Comparison of ENCODE assay signal across 8 cellular contexts in genomic region chr20:64041781-64042771, GRCh38. TPM values are rescaled to one million over a fixed set of nuclear protein-coding genes. Genes with fewer than 3 reads are reported as not detected.
A peak's percentile ranks its signal among the peaks of the same experiment; 100 is the strongest.
DNase-seq lines count a peak whose midpoint lies in the region; ATAC-seq and TF ChIP-seq lines count a peak whose summit lies in the region.

No MANE protein-coding gene starts in this region.

- H3K4me1 ChIP-seq in Caco-2 (peaks cover 13% of the 10 kb centered on the region), neural progenitor cell (peaks cover 17% of the 10 kb centered on the region)

- POLR2A ChIA-PET in Caco-2 (lab: Charles Lee), result no interaction called here

- no peak overlapping the region for H3K9ac ChIP-seq in neural progenitor cell

- H3K27me3 ChIP-seq in Caco-2 (replicated peaks; ENCODE audit: control insufficient read depth, insufficient read depth, low read length), result no peaks in the 10 kb centered on the region
- H3K27me3 ChIP-seq in neural progenitor cell, result peaks cover 100% of the 10 kb centered on the region

- H3K36me3 ChIP-seq in Caco-2 (ENCODE audit: control insufficient read depth, insufficient read depth, low read length), result no peaks in the 10 kb centered on the region
- no peaks in the 10 kb centered on the region for H3K36me3 ChIP-seq in neural progenitor cell

- H4K20me1 ChIP-seq in neural progenitor cell (ENCODE audit: low read depth), result peaks cover 26% of the 10 kb centered on the region

- peaks cover 15% of the 10 kb centered on the region for H3F3A ChIP-seq in neural progenitor cell (ENCODE audit: low read depth)

- intact Hi-C loops in Caco-2 (cut with micrococcal nuclease; ENCODE audit: unreplicated experiment), result no loop called here

- peaks cover 16% of the 10 kb centered on the region for H3K27me3 Mint-ChIP-seq in Caco-2 (ENCODE audit: insufficient read depth, unreplicated experiment)
- peaks cover 15% of the 10 kb centered on the region for H3K27me3 Mint-ChIP-seq in central memory CD8-positive, alpha-beta T cell
- H3K27me3 Mint-ChIP-seq in neural progenitor cell (ENCODE audit: insufficient read depth, low read depth), result peaks cover 71% of the 10 kb centered on the region

- H3K4me2 ChIP-seq in neural progenitor cell, result peak overlapping the region; percentile 69

- BruUV-seq in Caco-2 (replicated peaks; lab: Mats Ljungman, UMichigan), result no TSS peak

- peak overlapping the region; percentile 19 for H2AFZ ChIP-seq in neural progenitor cell (replicated peaks)

- H3K4me1 Mint-ChIP-seq in Caco-2 (ENCODE audit: low read depth, unreplicated experiment), result no peaks in the 10 kb centered on the region
- H3K4me1 Mint-ChIP-seq in central memory CD8-positive, alpha-beta T cell, result peaks cover 34% of the 10 kb centered on the region
- peaks cover 11% of the 10 kb centered on the region for H3K4me1 Mint-ChIP-seq in neural progenitor cell

- no peak overlapping the region for H3K27ac ChIP-seq in neural progenitor cell

- in situ Hi-C loops in KBM-7 (cut with MboI; ENCODE audit: low pct_unique_long_range_greater_than_20kb, low sequenced_read_pairs), result no loop called here

- DNase-seq in Caco-2 (no peak), KBM-7 (peak; percentile 48), neural progenitor cell (ENCODE audit: low spot score) (peak; percentile 37), NCI-H510A treated with DMSO at 0.1 percent for 48 hours (lab: John Stamatoyannopoulos, UW) (no peak), NCI-H82 (lab: John Stamatoyannopoulos, UW) (no peak), KG1 (lab: John Stamatoyannopoulos, UW) (no peak)
- no peak for DNase-seq in central memory CD8-positive, alpha-beta T cell (ENCODE audit: low spot score in 2 of 2)

- no peaks in the 10 kb centered on the region for H3K9me3 Mint-ChIP-seq in Caco-2 (ENCODE audit: unreplicated experiment)
- H3K9me3 Mint-ChIP-seq in central memory CD8-positive, alpha-beta T cell, result no peaks in the 10 kb centered on the region
- no peaks in the 10 kb centered on the region for H3K9me3 Mint-ChIP-seq in neural progenitor cell

- no peaks in the 10 kb centered on the region for H3K9me3 ChIP-seq in Caco-2
- H3K9me3 ChIP-seq in neural progenitor cell (ENCODE audit: low read depth), result no peaks in the 10 kb centered on the region

- no peak overlapping the region for H3K4me3 Mint-ChIP-seq in Caco-2 (ENCODE audit: unreplicated experiment)
- H3K4me3 Mint-ChIP-seq in central memory CD8-positive, alpha-beta T cell, result peak overlapping the region; percentile 73
- no peak overlapping the region for H3K4me3 Mint-ChIP-seq in neural progenitor cell

- H3K27ac Mint-ChIP-seq in Caco-2 (ENCODE audit: unreplicated experiment) (no peak overlapping the region), neural progenitor cell (no peak overlapping the region)
- H3K27ac Mint-ChIP-seq in central memory CD8-positive, alpha-beta T cell (ENCODE audit: low read depth), result peak overlapping the region; percentile 19

- H3K36me3 Mint-ChIP-seq in Caco-2 (ENCODE audit: insufficient read depth, unreplicated experiment) (peaks cover 21% of the 10 kb centered on the region), neural progenitor cell (no peaks in the 10 kb centered on the region)
- peaks cover 12% of the 10 kb centered on the region for H3K36me3 Mint-ChIP-seq in central memory CD8-positive, alpha-beta T cell (ENCODE audit: insufficient read depth)

- ATAC-seq in central memory CD8-positive, alpha-beta T cell (replicated peaks; ENCODE audit: extremely low read depth, poor library complexity, severe bottlenecking), result no peak
- ATAC-seq in GM21576 (IDR thresholded peaks at IDR 0.05; ENCODE audit: unreplicated experiment), result no peak

- CTCF ChIA-PET in Caco-2 (lab: Charles Lee), result interaction anchor here (4.6 kb wide), 1 partner anchor 61 kb away, joined by 139 read pairs; the partner anchor contains the start of genes PRPF6 and SAMD10

- no peaks in the 10 kb centered on the region for H3K79me2 ChIP-seq in neural progenitor cell (ENCODE audit: low read depth)

- TF ChIP-seq CTCF in Caco-2 (IDR thresholded peaks at IDR 0.05; ENCODE audit: insufficient read depth in 1 of 2, low read depth in 1 of 2, low read length in 1 of 2, severe bottlenecking in 1 of 2, unreplicated experiment in 1 of 2), result no peak
- no peak for TF ChIP-seq CTCF in neural progenitor cell (IDR thresholded peaks at IDR 0.05)

- H3K4me3 ChIP-seq in Caco-2 (ENCODE audit: low read depth, low read length) (peak overlapping the region; percentile 24), neural progenitor cell (peak overlapping the region; percentile 35)

RNA-seq across cellular contexts. Expression of gene C20orf204, which starts 6.1 kb away (rescaled TPM):
- 3.2 and 3.3 TPM in 2 replicates for total RNA-seq in Caco-2 (2022)
- total RNA-seq in neural progenitor cell (ENCODE audit: low replicate concordance), result 0.04 and 0.96 TPM in 2 replicates

RNA-seq across cellular contexts. Expression of gene SOX18, which starts 7.4 kb away (rescaled TPM):
- 0.44 and 0.84 TPM in 2 replicates for total RNA-seq in Caco-2 (2022)
- not detected in 2 replicates for total RNA-seq in neural progenitor cell (ENCODE audit: low replicate concordance)

RNA-seq across cellular contexts. Expression of gene TCEA2, which starts 20.9 kb away (rescaled TPM):
- 39.9 and 48.3 TPM in 2 replicates for total RNA-seq in Caco-2 (2022)
- 23.2 and 51.2 TPM in 2 replicates for total RNA-seq in neural progenitor cell (ENCODE audit: low replicate concordance)

RNA-seq across cellular contexts. Expression of gene RGS19, which starts 37.2 kb away (rescaled TPM):
- 29.3 and 34.3 TPM in 2 replicates for total RNA-seq in Caco-2 (2022)
- 2.0 and 11.0 TPM in 2 replicates for total RNA-seq in neural progenitor cell (ENCODE audit: low replicate concordance)

RNA-seq across cellular contexts. Expression of gene OPRL1, which starts 37.8 kb away (rescaled TPM):
- total RNA-seq in Caco-2 (2022) (0.51 and 0.59 TPM in 2 replicates), neural progenitor cell (ENCODE audit: low replicate concordance) (1.3 and 3.3 TPM in 2 replicates)

Comparison
In these comparisons a context has a peak if more than half of its experiments do, and no peak if none do; other contexts are left out.
1. DNase-seq: peak in KBM-7 (single experiment) and neural progenitor cell (single experiment); none in Caco-2 (0 of 2), central memory CD8-positive, alpha-beta T cell (0 of 2), NCI-H510A treated with DMSO at 0.1 percent for 48 hours (single experiment), NCI-H82 (single experiment) and KG1 (single experiment).